8 cellular contexts compared by ENCODE assay signal in the genomic region with DNA sequence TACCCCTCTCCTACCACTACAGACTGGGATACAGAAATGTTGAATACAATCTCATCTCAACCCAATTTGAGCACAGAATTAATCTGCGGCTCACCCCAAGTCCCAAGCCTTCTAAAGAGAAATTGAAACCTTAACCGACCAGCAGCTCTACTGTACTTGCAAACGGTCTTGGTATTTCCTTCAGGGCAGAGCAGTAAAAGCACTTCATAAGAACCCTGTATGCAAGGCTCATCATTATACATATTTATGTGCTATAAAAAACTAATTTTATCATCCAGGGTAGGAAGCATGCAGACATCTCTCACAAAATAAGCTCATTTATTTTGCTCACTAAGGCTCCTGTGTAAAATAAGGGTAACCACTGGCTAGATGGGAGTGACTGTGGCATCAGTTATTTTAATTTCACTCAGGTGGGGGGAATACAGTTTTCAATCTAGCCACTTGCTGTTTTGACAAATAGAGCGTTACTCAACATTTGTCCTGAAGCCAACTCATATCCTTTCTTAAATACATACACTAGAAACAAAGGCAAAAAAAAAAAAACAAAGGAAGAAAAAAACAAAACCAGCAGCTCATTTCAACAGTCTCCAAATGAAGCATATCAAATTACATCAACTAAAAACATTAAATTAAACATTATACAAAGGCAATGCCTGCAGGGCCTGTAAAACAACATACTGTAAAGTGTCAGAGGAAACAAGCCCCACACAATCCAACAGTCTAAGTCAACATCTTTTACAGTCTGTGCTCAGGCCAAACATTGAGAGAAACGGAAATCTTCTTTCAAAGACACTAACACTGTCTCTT.
A peak's percentile ranks its signal among the peaks of the same experiment; 100 is the strongest.
DNase-seq lines count a peak whose midpoint lies in the region; ATAC-seq and TF ChIP-seq lines count a peak whose summit lies in the region.

No MANE protein-coding gene starts in this region.

- H3K27me3 ChIP-seq in hepatocyte (no peaks in the 10 kb centered on the region), esophagus muscularis mucosa (no peaks in the 10 kb centered on the region)

- no peaks in the 10 kb centered on the region for H3K9me3 ChIP-seq in KOPT-K1 (ENCODE audit: insufficient read depth, low read length, poor library complexity, severe bottlenecking)
- H3K9me3 ChIP-seq in hepatocyte (ENCODE audit: low read depth) = no peaks in the 10 kb centered on the region
- no peaks in the 10 kb centered on the region for H3K9me3 ChIP-seq in esophagus muscularis mucosa

- DNase-seq in AG09319 (ENCODE audit: extremely low read depth, low read depth) (peak; percentile 23), RWPE1 (ENCODE audit: low spot score) (peak; percentile 19), hepatocyte (ENCODE audit: low spot score) (peak; percentile 21), esophagus muscularis mucosa (ENCODE audit: extremely low spot score) (no peak)
- no peak for DNase-seq in stimulated activated naive B cell treated with anti-CD40 and anti-IgM and Interleukin-4, amounts not matched to agents 10 μg/mL and 1 μg/mL and 100 μg/mL, for 72 hours

- no peak overlapping the region for H3K27ac Mint-ChIP-seq in stimulated activated naive B cell treated with anti-CD40 and anti-IgM and Interleukin-4, amounts not matched to agents 10 μg/mL and 1 μg/mL and 100 μg/mL, for 72 hours

- TF ChIP-seq CTCF in AG09319 (IDR thresholded peaks at IDR 0.05; ENCODE audit: low read depth, low read length) (no peak), RWPE1 (conservative IDR thresholded peaks at IDR 0.05; ENCODE audit: low read depth) (no peak), hepatocyte (IDR thresholded peaks at IDR 0.05; ENCODE audit: poor library complexity) (no peak), esophagus muscularis mucosa (IDR thresholded peaks at IDR 0.05) (no peak)

- TF ChIP-seq POLR2A in esophagus muscularis mucosa (IDR thresholded peaks at IDR 0.05; ENCODE audit: low read depth) = no peak

- 55% methylated on average over 5 of the region's 5 CpGs for WGBS in hepatocyte (ENCODE audit: low lambda C conversion rate, missing lambda C conversion rate)
- 46% methylated on average over 5 of the region's 5 CpGs for WGBS in esophagus muscularis mucosa

- no peaks in the 10 kb centered on the region for H3K27me3 Mint-ChIP-seq in stimulated activated naive B cell treated with anti-CD40 and anti-IgM and Interleukin-4, amounts not matched to agents 10 μg/mL and 1 μg/mL and 100 μg/mL, for 72 hours

- peaks cover 0 to 10% of the 10 kb centered on the region in 2 donors for H3K4me1 Mint-ChIP-seq in stimulated activated naive B cell treated with anti-CD40 and anti-IgM and Interleukin-4, amounts not matched to agents 10 μg/mL and 1 μg/mL and 100 μg/mL, for 72 hours

- POLR2A ChIA-PET in RWPE1 (lab: Yijun Ruan, JAX; ENCODE audit: low non-redundant PET) = no interaction called here

- no peak for ATAC-seq in GM19351 (IDR thresholded peaks at IDR 0.05; ENCODE audit: unreplicated experiment)
- ATAC-seq in stimulated activated naive B cell treated with anti-CD40 and anti-IgM and Interleukin-4, amounts not matched to agents 10 μg/mL and 1 μg/mL and 100 μg/mL, for 72 hours (replicated peaks) = no peak
- ATAC-seq in GM18511 (IDR thresholded peaks at IDR 0.05; ENCODE audit: unreplicated experiment) = no peak

- peak overlapping the region; percentile 55 for H3K27ac ChIP-seq in KOPT-K1 (ENCODE audit: low read depth, low read length, poor library complexity, severe bottlenecking)
- H3K27ac ChIP-seq in RWPE1 = no peak overlapping the region
- H3K27ac ChIP-seq in hepatocyte = peak overlapping the region; percentile 83
- H3K27ac ChIP-seq in esophagus muscularis mucosa (replicated peaks in 1 of 4) = no peak overlapping the region

- no peak overlapping the region for H3K4me3 Mint-ChIP-seq in stimulated activated naive B cell treated with anti-CD40 and anti-IgM and Interleukin-4, amounts not matched to agents 10 μg/mL and 1 μg/mL and 100 μg/mL, for 72 hours

- no peaks in the 10 kb centered on the region for H3K9me2 ChIP-seq in hepatocyte (replicated peaks; ENCODE audit: insufficient read depth)

- H2AFZ ChIP-seq in hepatocyte = no peak overlapping the region

- H3K9me3 Mint-ChIP-seq in stimulated activated naive B cell treated with anti-CD40 and anti-IgM and Interleukin-4, amounts not matched to agents 10 μg/mL and 1 μg/mL and 100 μg/mL, for 72 hours = no peaks in the 10 kb centered on the region

- intact Hi-C loops in esophagus muscularis mucosa (cut with DNase I) = no loop called here

- H3K36me3 ChIP-seq in KOPT-K1 (ENCODE audit: insufficient read depth, low read length) (peaks cover 19% of the 10 kb centered on the region), hepatocyte (replicated peaks; ENCODE audit: insufficient read depth, low read depth) (no peaks in the 10 kb centered on the region), esophagus muscularis mucosa (peaks cover 0 to 14% (median 0%) of the 10 kb centered on the region in 4 donors)

- peaks cover 6% of the 10 kb centered on the region for H4K20me1 ChIP-seq in hepatocyte (ENCODE audit: insufficient read depth, poor library complexity, severe bottlenecking)

- H3K36me3 Mint-ChIP-seq in stimulated activated naive B cell treated with anti-CD40 and anti-IgM and Interleukin-4, amounts not matched to agents 10 μg/mL and 1 μg/mL and 100 μg/mL, for 72 hours = peaks cover 19 to 40% of the 10 kb centered on the region in 2 donors

- H3K4me3 ChIP-seq in hepatocyte (no peak overlapping the region), esophagus muscularis mucosa (peak overlapping the region in 2 of 4 donors; percentile 3 to 5)

- TF ChIP-seq EP300 in esophagus muscularis mucosa (IDR thresholded peaks at IDR 0.05) = no peak

- H3K79me2 ChIP-seq in hepatocyte = no peaks in the 10 kb centered on the region

- H3K4me1 ChIP-seq in hepatocyte (ENCODE audit: insufficient read depth) = peaks cover 45% of the 10 kb centered on the region
- peaks cover 0 to 34% (median 27%) of the 10 kb centered on the region in 4 donors for H3K4me1 ChIP-seq in esophagus muscularis mucosa

- H3K4me2 ChIP-seq in hepatocyte = peak overlapping the region; percentile 58

- CTCF ChIA-PET in RWPE1 (lab: Yijun Ruan, JAX) = interaction anchor here (0.6 kb wide), 1 partner anchor 59 kb away, joined by 3 read pairs; no protein-coding TSS in a partner anchor

Comparison
In these comparisons a context has a peak if more than half of its experiments do, and no peak if none do; other contexts are left out.
1. DNase-seq: peak in AG09319 (single experiment), RWPE1 (single experiment) and hepatocyte (single experiment); none in stimulated activated naive B cell treated with anti-CD40 and anti-IgM and Interleukin-4, amounts not matched to agents 10 μg/mL and 1 μg/mL and 100 μg/mL, for 72 hours (single experiment) and esophagus muscularis mucosa (single experiment).
2. H3K27ac ChIP-seq: peak in KOPT-K1 (single experiment) and hepatocyte (single experiment); none in RWPE1 (single experiment) and esophagus muscularis mucosa (0 of 4).